12 cellular contexts compared by ENCODE assay signal in the genomic region with DNA sequence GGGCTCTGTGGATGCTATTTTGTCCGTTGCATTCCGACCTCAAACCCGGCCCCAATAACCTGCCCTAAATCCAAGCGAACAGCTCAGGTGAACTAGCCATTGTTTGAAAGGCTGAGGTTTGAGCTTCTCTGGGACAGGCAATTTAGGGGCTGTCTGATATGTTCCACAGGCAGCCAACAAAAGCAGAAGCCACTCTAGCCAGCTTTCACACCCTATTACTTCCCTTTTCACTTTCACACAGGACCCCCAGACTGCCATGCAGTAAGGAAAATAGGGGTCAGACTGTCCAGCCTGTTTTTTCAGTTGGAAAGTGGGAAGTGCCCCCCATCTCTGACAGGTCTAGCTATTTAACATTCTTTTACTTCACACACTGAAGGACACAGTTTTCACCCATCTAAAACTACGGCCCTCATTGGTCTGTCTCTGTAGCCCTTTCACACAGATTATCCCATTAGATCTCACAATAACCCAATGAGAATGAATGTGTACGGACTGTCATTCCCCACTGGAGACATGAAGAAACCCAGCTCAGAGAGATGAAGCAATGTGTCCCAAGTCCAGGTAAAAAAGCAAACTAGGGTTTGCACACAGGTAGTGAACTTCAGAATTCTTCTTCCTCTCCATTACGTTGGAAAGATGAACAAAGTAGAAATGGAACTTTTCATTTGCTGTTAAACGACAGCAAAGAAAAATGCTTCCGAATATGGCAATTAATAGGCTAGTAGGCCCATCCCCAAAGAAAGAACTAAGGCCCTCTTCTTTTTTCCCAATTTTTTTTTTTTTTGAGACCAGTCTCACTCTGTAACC. TPM values are rescaled to one million over a fixed set of nuclear protein-coding genes. Genes with fewer than 3 reads are reported as not detected.
A peak's percentile ranks its signal among the peaks of the same experiment; 100 is the strongest.
DNase-seq lines count a peak whose midpoint lies in the region; ATAC-seq and TF ChIP-seq lines count a peak whose summit lies in the region.
"Had no signal": no experiment of that assay in that cellular context is flagged by ENCODE, and none has a peak within 500 bp of the region (broad histone marks: within the 10 kb centered on the region; RNA-seq: fewer than 3 reads in every experiment).

No MANE protein-coding gene starts in this region.

- H3K27ac ChIP-seq in CD4-positive, alpha-beta T cell (ENCODE audit: low read depth, low read length) = no peak overlapping the region

- intact Hi-C loops in CD4-positive, alpha-beta T cell (cut with DNase I, micrococcal nuclease) = loop anchor here in 1 of 2 experiments (5.0 kb wide), 2 partner anchors 308 to 503 kb away; a partner anchor contains a TSS

- POLR2A ChIA-PET in CD4-positive, alpha-beta T cell (lab: Charles Lee) = no interaction called here
- POLR2A ChIA-PET in activated naive CD8-positive, alpha-beta T cell treated with anti-CD3 and anti-CD28 coated beads, Interleukin-2, amount 10 ng/mL, durations not matched to agents 7 days and 5 days (lab: Charles Lee) = interaction anchor here (1.8 kb wide), 1 partner anchor 12 kb away, joined by 6 read pairs; no protein-coding TSS in a partner anchor

- CTCF ChIA-PET in CD4-positive, alpha-beta T cell (lab: Charles Lee) = no interaction called here

- DNase-seq in CD4-positive, alpha-beta T cell = no peak
- no peak for DNase-seq in activated naive CD8-positive, alpha-beta T cell treated with anti-CD3 and anti-CD28 coated beads, Interleukin-2, amount 10 ng/mL, durations not matched to agents 7 days and 5 days
- DNase-seq in naive B cell = peak; percentile 63
- no peak for DNase-seq in stimulated activated naive CD4-positive, alpha-beta T cell (lab: John Stamatoyannopoulos, UW)
- no peak for DNase-seq in KG1 (lab: John Stamatoyannopoulos, UW)
- no peak for DNase-seq in effector CD8-positive, alpha-beta T cell (lab: John Stamatoyannopoulos, UW)
- no peak for DNase-seq in GM03348 (ENCODE audit: low spot score)
- DNase-seq: GDM1, left cardiac atrium, NCI-H1048, T-helper 9 cell had no signal

- H3K4me3 Mint-ChIP-seq in CD4-positive, alpha-beta T cell = peak overlapping the region; percentile 81
- H3K4me3 Mint-ChIP-seq in IgD-negative memory B cell (peak overlapping the region; percentile 97 to 100 (median 100)), naive B cell (peak overlapping the region; percentile 87 to 100 (median 96))
- H3K4me3 Mint-ChIP-seq in activated naive CD8-positive, alpha-beta T cell treated with anti-CD3 and anti-CD28 coated beads, Interleukin-2, amount 10 ng/mL, durations not matched to agents 7 days and 5 days = peak overlapping the region; percentile 70

- H3K36me3 Mint-ChIP-seq in CD4-positive, alpha-beta T cell (ENCODE audit: low read depth) = peaks cover 50% of the 10 kb centered on the region
- H3K36me3 Mint-ChIP-seq in IgD-negative memory B cell (peaks cover 7% of the 10 kb centered on the region), naive B cell (no peaks in the 10 kb centered on the region)
- peaks cover 33% of the 10 kb centered on the region for H3K36me3 Mint-ChIP-seq in activated naive CD8-positive, alpha-beta T cell treated with anti-CD3 and anti-CD28 coated beads, Interleukin-2, amount 10 ng/mL, durations not matched to agents 7 days and 5 days

- H3K27me3 Mint-ChIP-seq in CD4-positive, alpha-beta T cell = no peaks in the 10 kb centered on the region
- H3K27me3 Mint-ChIP-seq in IgD-negative memory B cell (no peaks in the 10 kb centered on the region), naive B cell (no peaks in the 10 kb centered on the region)
- no peaks in the 10 kb centered on the region for H3K27me3 Mint-ChIP-seq in activated naive CD8-positive, alpha-beta T cell treated with anti-CD3 and anti-CD28 coated beads, Interleukin-2, amount 10 ng/mL, durations not matched to agents 7 days and 5 days

- H3K27ac Mint-ChIP-seq in CD4-positive, alpha-beta T cell = peak overlapping the region; percentile 47
- H3K27ac Mint-ChIP-seq in IgD-negative memory B cell (peak overlapping the region; percentile 66 to 99 (median 83)), naive B cell (peak overlapping the region; percentile 66 to 99 (median 96))
- H3K27ac Mint-ChIP-seq in activated naive CD8-positive, alpha-beta T cell treated with anti-CD3 and anti-CD28 coated beads, Interleukin-2, amount 10 ng/mL, durations not matched to agents 7 days and 5 days = peak overlapping the region; percentile 56

- ATAC-seq in CD4-positive, alpha-beta T cell (ENCODE audit: poor library complexity) = no peak
- ATAC-seq in activated naive CD8-positive, alpha-beta T cell treated with anti-CD3 and anti-CD28 coated beads, Interleukin-2, amount 10 ng/mL, durations not matched to agents 7 days and 5 days (ENCODE audit: low read depth) = no peak
- ATAC-seq in naive B cell (ENCODE audit: low read depth in 2 of 2) = peak; percentile 32 to 41
- ATAC-seq: left cardiac atrium had no signal

- no peaks in the 10 kb centered on the region for H3K27me3 ChIP-seq in CD4-positive, alpha-beta T cell (ENCODE audit: control insufficient read depth, insufficient read depth, low read length)

- no peaks in the 10 kb centered on the region for H3K9me3 ChIP-seq in CD4-positive, alpha-beta T cell (ENCODE audit: control insufficient read depth, low read length)

- no peak for TF ChIP-seq CTCF in CD4-positive, alpha-beta T cell (IDR thresholded peaks at IDR 0.05)

- no peaks in the 10 kb centered on the region for H3K9me3 Mint-ChIP-seq in CD4-positive, alpha-beta T cell
- H3K9me3 Mint-ChIP-seq in IgD-negative memory B cell (no peaks in the 10 kb centered on the region), naive B cell (no peaks in the 10 kb centered on the region)
- H3K9me3 Mint-ChIP-seq in activated naive CD8-positive, alpha-beta T cell treated with anti-CD3 and anti-CD28 coated beads, Interleukin-2, amount 10 ng/mL, durations not matched to agents 7 days and 5 days = no peaks in the 10 kb centered on the region

- H3K4me1 Mint-ChIP-seq in CD4-positive, alpha-beta T cell (ENCODE audit: low read depth) = peaks cover 80% of the 10 kb centered on the region
- H3K4me1 Mint-ChIP-seq in IgD-negative memory B cell (peaks cover 52 to 62% (median 61%) of the 10 kb centered on the region in 3 donors), naive B cell (peaks cover 62 to 90% (median 68%) of the 10 kb centered on the region in 3 donors)
- H3K4me1 Mint-ChIP-seq in activated naive CD8-positive, alpha-beta T cell treated with anti-CD3 and anti-CD28 coated beads, Interleukin-2, amount 10 ng/mL, durations not matched to agents 7 days and 5 days = peaks cover 60% of the 10 kb centered on the region

RNA-seq across cellular contexts. Expression of a gene that starts 1.9 kb away (rescaled TPM):
- 10 to 100 TPM; 57.5 to 59.5 TPM for total RNA-seq in CD4-positive, alpha-beta T cell
- polyA plus RNA-seq in IgD-negative memory B cell = 151 TPM
- total RNA-seq in activated naive CD8-positive, alpha-beta T cell treated with anti-CD3 and anti-CD28 coated beads, Interleukin-2, amount 10 ng/mL, durations not matched to agents 7 days and 5 days = 10 to 100 TPM; 58.6 to 60.0 TPM
- 100 to 1,000 TPM; 119 to 157 (median 123) TPM for polyA plus RNA-seq in naive B cell (ENCODE audit: low read depth in 6 of 6)

RNA-seq across cellular contexts. Expression of a gene that starts 4.8 kb away (rescaled TPM):
- total RNA-seq in CD4-positive, alpha-beta T cell = 100 to 1,000 TPM; 163 to 170 TPM
- polyA plus RNA-seq in IgD-negative memory B cell = 6.7 TPM
- total RNA-seq in activated naive CD8-positive, alpha-beta T cell treated with anti-CD3 and anti-CD28 coated beads, Interleukin-2, amount 10 ng/mL, durations not matched to agents 7 days and 5 days = 100 to 1,000 TPM; 165 to 178 TPM
- 1 to 10 TPM in 4 of 6 donors, under 1 TPM in 1, not detected in 1; 0.34 to 2.2 (median 1.5) TPM for polyA plus RNA-seq in naive B cell (ENCODE audit: low read depth in 6 of 6)

Comparison
In these comparisons a context has a peak if more than half of its experiments do, and no peak if none do; other contexts are left out.
1. ATAC-seq: peak in naive B cell (2 of 2); none in CD4-positive, alpha-beta T cell (single experiment) and activated naive CD8-positive, alpha-beta T cell treated with anti-CD3 and anti-CD28 coated beads, Interleukin-2, amount 10 ng/mL, durations not matched to agents 7 days and 5 days (single experiment).
2. Peak in every context shown above with its lines, with median percentiles within 50 percentile points of each other: H3K27ac Mint-ChIP-seq and H3K4me3 Mint-ChIP-seq.